22 cellular contexts compared by ENCODE assay signal in the genomic region with DNA sequence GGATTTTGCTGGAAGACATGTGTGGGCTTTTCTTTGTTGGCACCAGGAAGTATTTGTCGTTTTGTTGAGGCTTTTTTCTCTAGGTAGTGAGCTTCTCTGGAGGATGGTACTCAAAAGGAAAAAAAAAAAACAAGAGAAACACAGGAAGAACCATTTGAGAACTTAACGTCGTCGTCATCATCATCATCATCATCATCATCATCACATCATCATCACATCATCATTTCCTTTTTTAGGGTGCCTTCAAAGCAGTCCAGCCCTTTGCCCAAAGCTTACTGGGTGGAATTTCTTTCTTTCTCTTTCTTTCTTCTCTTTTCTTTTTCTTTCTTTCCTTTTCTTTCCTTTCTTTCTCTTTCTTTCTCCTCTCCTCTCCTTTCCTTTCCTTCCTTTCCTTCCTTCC. TPM values are rescaled to one million over a fixed set of nuclear protein-coding genes. Genes with fewer than 3 reads are reported as not detected.
"Had no signal": no experiment of that assay in that cellular context is flagged by ENCODE, and none has a peak within 500 bp of the region (broad histone marks: within the 10 kb centered on the region; RNA-seq: fewer than 3 reads in every experiment).

No MANE protein-coding gene starts in this region.

- H3K9me3 ChIP-seq: esophagus muscularis mucosa, gastrocnemius medialis, neutrophil, psoas muscle, sigmoid colon had no signal

- H3K4me1 ChIP-seq: gastrocnemius medialis, psoas muscle had no signal

- H3K36me3 ChIP-seq: esophagus muscularis mucosa, gastrocnemius medialis, heart right ventricle, neutrophil, sigmoid colon had no signal

- DNase-seq: effector memory CD8-positive, alpha-beta T cell; gastrocnemius medialis; heart right ventricle; hypothalamus; kidney glomerular epithelial cell; mammary epithelial cell; naive thymus-derived CD4-positive, alpha-beta T cell; nephron progenitor cell; psoas muscle; sigmoid colon; stimulated activated CD4-positive, alpha-beta T cell treated with anti-CD3 and anti-CD28 coated beads, Interleukin-2, amount 100 ng/mL, for 24 hours; stimulated activated CD4-positive, alpha-beta T cell treated with anti-CD3 and anti-CD28 coated beads, Interleukin-4, amount 100 ng/mL, for 4 hours; stimulated activated naive B cell treated with anti-CD40 and anti-IgM and Interleukin-4, amounts not matched to agents 10 μg/mL and 1 μg/mL and 100 μg/mL, for 72 hours; stimulated activated naive CD8-positive, alpha-beta T cell treated with anti-CD3 and anti-CD28 coated beads, Interleukin-15, amount 100 ng/mL, for 72 hours; trophoblast cell had no signal

- ATAC-seq: effector memory CD8-positive, alpha-beta T cell; gastrocnemius medialis; heart right ventricle; naive thymus-derived CD4-positive, alpha-beta T cell; psoas muscle; stimulated activated naive B cell treated with anti-CD40 and anti-IgM and Interleukin-4, amounts not matched to agents 10 μg/mL and 1 μg/mL and 100 μg/mL, for 72 hours; stimulated activated naive CD8-positive, alpha-beta T cell treated with anti-CD3 and anti-CD28 coated beads, Interleukin-15, amount 100 ng/mL, for 72 hours had no signal

- H3K27ac ChIP-seq: epithelial cell of prostate, esophagus muscularis mucosa, gastrocnemius medialis, heart right ventricle, neutrophil, psoas muscle, sigmoid colon, skin epidermis had no signal

- FAIRE-seq: islet of Langerhans had no signal

- H3K4me3 ChIP-seq: esophagus muscularis mucosa, gastrocnemius medialis, heart right ventricle, psoas muscle, sigmoid colon, skin epidermis had no signal

RNA-seq across cellular contexts. Expression of a gene that starts 2.2 kb away (rescaled TPM):
- total RNA-seq: fibroblast of villous mesenchyme; heart right ventricle; mammary epithelial cell; naive thymus-derived CD4-positive, alpha-beta T cell; osteoblast had no signal
- polyA plus RNA-seq: heart right ventricle, mammary epithelial cell had no signal
